In genomic region chr16:19138601-19139000, GRCh38 we compare ENCODE assay signal across 8 cellular contexts. TPM values are rescaled to one million over a fixed set of nuclear protein-coding genes. Genes with fewer than 3 reads are reported as not detected.
DNase-seq lines count a peak whose midpoint lies in the region; ATAC-seq and TF ChIP-seq lines count a peak whose summit lies in the region.

No MANE protein-coding gene starts in this region.

- H3K4me3 ChIP-seq in GM23338: no peak overlapping the region
- no peak overlapping the region for H3K4me3 ChIP-seq in PC-3 (ENCODE audit: low read length)
- H3K4me3 ChIP-seq in foreskin fibroblast (ENCODE audit: low read depth in 1 of 2, low read length in 2 of 2): no peak overlapping the region

- peaks cover 7% of the 10 kb centered on the region for H3K27me3 Mint-ChIP-seq in GM23338 (ENCODE audit: insufficient read depth, low read depth, poor library complexity)
- H3K27me3 Mint-ChIP-seq in activated naive CD8-positive, alpha-beta T cell treated with anti-CD3 and anti-CD28 coated beads, Interleukin-2, amount 50 U/mL, for 24 hours: peaks cover 16% of the 10 kb centered on the region

- H3K9ac ChIP-seq in PC-3 (ENCODE audit: low read length): 0 out of 2 replicates have a peak overlapping the region, but pooled peaks have one; percentile 12

- TF ChIP-seq CTCF in GM23338 (conservative IDR thresholded peaks at IDR 0.05; ENCODE audit: low read depth in 2 of 2) (no peak), PC-3 (conservative IDR thresholded peaks at IDR 0.05; ENCODE audit: low read depth, low read length) (no peak), foreskin fibroblast (IDR thresholded peaks at IDR 0.05; ENCODE audit: low read depth, low read length) (no peak)

- peak; percentile 22 for DNase-seq in GM23338 (ENCODE audit: low spot score)
- peak; percentile 47 for DNase-seq in PC-3
- DNase-seq in foreskin fibroblast: peak; percentile 89 to 92
- peak; percentile 80 for DNase-seq in sciatic nerve (ENCODE audit: low spot score)
- no peak for DNase-seq in activated T-cell treated with anti-CD3 and anti-CD28 coated beads for 4 hours
- DNase-seq in erythroblast (lab: John Stamatoyannopoulos, UW): no peak
- no peak for DNase-seq in activated naive CD8-positive, alpha-beta T cell treated with anti-CD3 and anti-CD28 coated beads, Interleukin-2, amount 50 U/mL, for 24 hours

- no peaks in the 10 kb centered on the region for H3K9me3 Mint-ChIP-seq in GM23338
- no peaks in the 10 kb centered on the region for H3K9me3 Mint-ChIP-seq in activated naive CD8-positive, alpha-beta T cell treated with anti-CD3 and anti-CD28 coated beads, Interleukin-2, amount 50 U/mL, for 24 hours

- no peaks in the 10 kb centered on the region for H3K36me3 ChIP-seq in GM23338 (ENCODE audit: insufficient read depth)
- no peaks in the 10 kb centered on the region for H3K36me3 ChIP-seq in PC-3 (ENCODE audit: low read depth, low read length)

- no peak overlapping the region for H3K4me3 Mint-ChIP-seq in GM23338
- no peak overlapping the region for H3K4me3 Mint-ChIP-seq in activated naive CD8-positive, alpha-beta T cell treated with anti-CD3 and anti-CD28 coated beads, Interleukin-2, amount 50 U/mL, for 24 hours

- H3K27ac Mint-ChIP-seq in GM23338: peak overlapping the region; percentile 34; the same call in 1 of the 2 replicates
- no peak overlapping the region for H3K27ac Mint-ChIP-seq in activated naive CD8-positive, alpha-beta T cell treated with anti-CD3 and anti-CD28 coated beads, Interleukin-2, amount 50 U/mL, for 24 hours

- no peak for ATAC-seq in GM23338
- ATAC-seq in PC-3: no peak
- peak; percentile 93 for ATAC-seq in sciatic nerve
- no peak for ATAC-seq in GM21737 (IDR thresholded peaks at IDR 0.05; ENCODE audit: unreplicated experiment)
- ATAC-seq in activated naive CD8-positive, alpha-beta T cell treated with anti-CD3 and anti-CD28 coated beads, Interleukin-2, amount 50 U/mL, for 24 hours: no peak

- H3K27ac ChIP-seq in GM23338 (ENCODE audit: low read depth) (no peak overlapping the region), PC-3 (ENCODE audit: low read length) (peak overlapping the region; percentile 97)

- H3K4me2 ChIP-seq in GM23338 (no peak overlapping the region), PC-3 (ENCODE audit: low read length) (peak overlapping the region; percentile 37)

- CTCF ChIA-PET in PC-3 (lab: Charles Lee): no interaction called here

- no peaks in the 10 kb centered on the region for H4K20me1 ChIP-seq in GM23338 (replicated peaks; ENCODE audit: insufficient read depth)
- H4K20me1 ChIP-seq in PC-3 (ENCODE audit: low read length): no peaks in the 10 kb centered on the region

- H3K4me1 Mint-ChIP-seq in GM23338: peaks cover 18% of the 10 kb centered on the region
- peaks cover 6% of the 10 kb centered on the region for H3K4me1 Mint-ChIP-seq in activated naive CD8-positive, alpha-beta T cell treated with anti-CD3 and anti-CD28 coated beads, Interleukin-2, amount 50 U/mL, for 24 hours

- H3K79me2 ChIP-seq in GM23338 (replicated peaks; ENCODE audit: insufficient read depth): no peaks in the 10 kb centered on the region
- H3K79me2 ChIP-seq in PC-3 (ENCODE audit: low read length): no peaks in the 10 kb centered on the region

- H3K27me3 ChIP-seq in GM23338 (ENCODE audit: insufficient read depth): no peaks in the 10 kb centered on the region
- no peaks in the 10 kb centered on the region for H3K27me3 ChIP-seq in PC-3 (ENCODE audit: low read length)

- intact Hi-C loops in PC-3 (cut with micrococcal nuclease) (no loop called here), sciatic nerve (cut with DNase I) (no loop called here)

- no TSS peak for BruUV-seq in PC-3 (replicated peaks; lab: Mats Ljungman, UMichigan)

- no peaks in the 10 kb centered on the region for H3K9me3 ChIP-seq in PC-3 (ENCODE audit: low read length)

- POLR2A ChIA-PET in PC-3 (lab: Charles Lee; ENCODE audit: unreplicated experiment): no interaction called here

- H3K9me2 ChIP-seq in GM23338 (ENCODE audit: insufficient read depth) (no peaks in the 10 kb centered on the region), PC-3 (replicated peaks; ENCODE audit: low read length) (no peaks in the 10 kb centered on the region)

- H2AFZ ChIP-seq in GM23338 (0 out of 2 replicates have a peak overlapping the region, but pooled peaks have one; percentile 87), PC-3 (ENCODE audit: low read length) (peak overlapping the region; percentile 68; the same call in 1 of the 2 replicates)

- TF ChIP-seq POLR2A in erythroblast (IDR thresholded peaks at IDR 0.05; ENCODE audit: low read length): no peak

- H3K4me1 ChIP-seq in GM23338 (ENCODE audit: insufficient read depth): 0 out of 2 replicates have a peak, but pooled peaks cover 6% of the 10 kb centered on the region
- peaks cover 39% of the 10 kb centered on the region for H3K4me1 ChIP-seq in PC-3 (ENCODE audit: insufficient read depth, low read length)

- H3F3A ChIP-seq in GM23338 (replicated peaks; ENCODE audit: low read depth): no peaks in the 10 kb centered on the region
- H3F3A ChIP-seq in PC-3 (ENCODE audit: low read length, unreplicated experiment): peaks cover 4% of the 10 kb centered on the region

- H3K36me3 Mint-ChIP-seq in GM23338 (ENCODE audit: low read depth): no peaks in the 10 kb centered on the region
- H3K36me3 Mint-ChIP-seq in activated naive CD8-positive, alpha-beta T cell treated with anti-CD3 and anti-CD28 coated beads, Interleukin-2, amount 50 U/mL, for 24 hours (ENCODE audit: low read depth): no peaks in the 10 kb centered on the region

TF ChIP-seq in GM23338, 12 proteins besides CTCF, POLR2A, EP300 and RAD21:
- TF ChIP-seq CREB1 (CRISPR knock-in tag; IDR thresholded peaks at IDR 0.05; ENCODE audit: low read depth): no peak

RNA-seq across cellular contexts. Expression of gene ITPRIPL2, which starts 24.8 kb away (rescaled TPM):
- total RNA-seq in GM23338 (2014; rRNA removed; shearing (Covaris generic)): 5.7 and 8.3 TPM in 2 replicates
- 0.94 TPM in 2 replicates for polyA plus RNA-seq in GM23338 (2016; fragmentation: Nextera tagmentation; extraction: Ambion mirVana)
- total RNA-seq in PC-3 (2014; rRNA removed) (21.6 and 31.5 TPM in 2 replicates), sciatic nerve (57.6 TPM)

RNA-seq across cellular contexts. Expression of gene SYT17, which starts 29.4 kb away (rescaled TPM):
- 6.9 and 9.5 TPM in 2 replicates for total RNA-seq in GM23338 (2014; rRNA removed; shearing (Covaris generic))
- polyA plus RNA-seq in GM23338 (2016; fragmentation: Nextera tagmentation; extraction: Ambion mirVana): 5.3 and 6.1 TPM in 2 replicates
- total RNA-seq in PC-3 (2014; rRNA removed): 10.8 and 11.8 TPM in 2 replicates
- total RNA-seq in sciatic nerve: 8.2 TPM

Comparison
In these comparisons a context has a peak if more than half of its experiments do, and no peak if none do; other contexts are left out.
1. DNase-seq: peak in GM23338 (single experiment), PC-3 (single experiment), foreskin fibroblast (2 of 2) and sciatic nerve (single experiment); none in activated T-cell treated with anti-CD3 and anti-CD28 coated beads for 4 hours (single experiment), erythroblast (0 of 2) and activated naive CD8-positive, alpha-beta T cell treated with anti-CD3 and anti-CD28 coated beads, Interleukin-2, amount 50 U/mL, for 24 hours (single experiment).